In genomic region chr3:149373235-149374125, GRCh38 we compare ENCODE assay signal across 12 cellular contexts. TPM values are rescaled to one million over a fixed set of nuclear protein-coding genes. Genes with fewer than 3 reads are reported as not detected.
DNase-seq lines count a peak whose midpoint lies in the region; ATAC-seq, FAIRE-seq and TF ChIP-seq lines count a peak whose summit lies in the region.
"Had no signal": no experiment of that assay in that cellular context is flagged by ENCODE, and none has a peak within 500 bp of the region (broad histone marks: within the 10 kb centered on the region; RNA-seq: fewer than 3 reads in every experiment).

No MANE protein-coding gene starts in this region.

- no peak overlapping the region for H3K9ac ChIP-seq in liver (ENCODE audit: low read depth in 1 of 2, low read length in 2 of 2)

- DNase-seq in LHCN-M2 (ENCODE audit: low read depth) (peak; percentile 80), brain microvascular endothelial cell (no peak), sciatic nerve (ENCODE audit: low spot score) (no peak), RPMI8226 (no peak)
- DNase-seq: activated naive CD4-positive, alpha-beta T cell treated with anti-CD3 and anti-CD28 coated beads, Interleukin-2, amount 10 ng/mL, durations not matched to agents 7 days and 5 days; natural killer cell had no signal

- no peak for ATAC-seq in sciatic nerve
- ATAC-seq in HG03159 (IDR thresholded peaks at IDR 0.05; ENCODE audit: unreplicated experiment): no peak
- no peak for ATAC-seq in GM21360 (IDR thresholded peaks at IDR 0.05; ENCODE audit: unreplicated experiment)
- ATAC-seq: activated CD4-positive, CD25-positive, alpha-beta regulatory T cell treated with anti-CD3 and anti-CD28 coated beads, Interleukin-2, amount 50 U/mL, for 24 hours; natural killer cell had no signal

- H3K4me1 ChIP-seq in liver (ENCODE audit: control insufficient read depth in 4 of 4, insufficient read depth in 4 of 4, low read length in 3 of 4): peaks cover 2 to 30% (median 16%) of the 10 kb centered on the region in 4 donors

- H3K36me3 ChIP-seq in brain microvascular endothelial cell (replicated peaks): peaks cover 47% of the 10 kb centered on the region
- H3K36me3 ChIP-seq in liver (ENCODE audit: control insufficient read depth in 4 of 4, insufficient read depth in 3 of 4, low read depth in 1 of 4, low read length in 3 of 4): peaks cover 0 to 3% (median 0%) of the 10 kb centered on the region in 4 donors

- intact Hi-C loops in sciatic nerve (cut with DNase I): no loop called here

- H3K27me3 ChIP-seq in brain microvascular endothelial cell (replicated peaks) (no peaks in the 10 kb centered on the region), liver (ENCODE audit: control insufficient read depth in 4 of 4, insufficient read depth in 4 of 4, low read length in 3 of 4) (no peaks in the 10 kb centered on the region)

- FAIRE-seq in A204.1 (lab: Jason Lieb, UNC): peak; percentile 74
- FAIRE-seq: urothelium cell line had no signal

- TF ChIP-seq CTCF in brain microvascular endothelial cell (IDR thresholded peaks at IDR 0.05; ENCODE audit: low read depth, low read length, missing control alignments) (no peak), liver (IDR thresholded peaks at IDR 0.05; ENCODE audit: low read depth, low read length, missing input control) (no peak)

- peak in 1 of 2 donors; percentile 20 for TF ChIP-seq RAD21 in liver (IDR thresholded peaks at IDR 0.05)

- no peak overlapping the region for H3K4me3 ChIP-seq in brain microvascular endothelial cell (ENCODE audit: low read depth, low read length)
- no peak overlapping the region for H3K4me3 ChIP-seq in liver (ENCODE audit: low read depth in 1 of 3, low read length in 3 of 3)

- in situ Hi-C loops in brain microvascular endothelial cell (cut with HindIII; ENCODE audit: low pct_ligation_motif_present, low sequenced_read_pairs): no loop called here

- 84% methylated on average over 2 of the region's 2 CpGs for WGBS in liver

- H3K9me3 ChIP-seq in liver (ENCODE audit: control insufficient read depth in 4 of 4, low read length in 3 of 4): no peaks in the 10 kb centered on the region

- H3K27ac ChIP-seq in brain microvascular endothelial cell (peak overlapping the region; percentile 46), liver (ENCODE audit: low read depth in 1 of 2, low read length in 2 of 2) (peak overlapping the region in 1 of 2 donors; percentile 38)

TF ChIP-seq in liver, 16 proteins besides CTCF, POLR2A, EP300 and RAD21:
- TF ChIP-seq EGR1 (IDR thresholded peaks at IDR 0.05; ENCODE audit: low read depth in 2 of 2): no peak
- peak; percentile 77 for TF ChIP-seq YY1 (IDR thresholded peaks at IDR 0.05)
- no peak for TF ChIP-seq NR2F2 (IDR thresholded peaks at IDR 0.05)
- peak; percentile 51 for TF ChIP-seq MAX (IDR thresholded peaks at IDR 0.05)
- no peak for TF ChIP-seq FOXA1 (IDR thresholded peaks at IDR 0.05)
- peak; percentile 64 for TF ChIP-seq ATF3 (IDR thresholded peaks at IDR 0.05)
- TF ChIP-seq REST (IDR thresholded peaks at IDR 0.05): peak; percentile 27
- TF ChIP-seq RXRA (IDR thresholded peaks at IDR 0.05): peak; percentile 49 to 57
- TF ChIP-seq JUND (IDR thresholded peaks at IDR 0.05): peak in 1 of 2 donors; percentile 56
- no peak for TF ChIP-seq TAF1 (conservative IDR thresholded peaks at IDR 0.05)
- TF ChIP-seq FOXA2 (IDR thresholded peaks at IDR 0.05): peak; percentile 46
- no peak for TF ChIP-seq HNF4G (IDR thresholded peaks at IDR 0.05)
- TF ChIP-seq HNF4A (conservative IDR thresholded peaks at IDR 0.05): peak; percentile 55 to 60
- TF ChIP-seq GABPA (IDR thresholded peaks at IDR 0.05 in 1 of 2, conservative IDR thresholded peaks at IDR 0.05 in 1 of 2): no peak
- TF ChIP-seq ZBTB33 (IDR thresholded peaks at IDR 0.05): no peak
- TF ChIP-seq SP1 (IDR thresholded peaks at IDR 0.05): peak; percentile 57

RNA-seq across cellular contexts. Expression of gene TM4SF1, which starts 4.0 kb away (rescaled TPM):
- 405 and 503 TPM in 2 replicates for total RNA-seq in LHCN-M2 (2014; rRNA removed)
- 180 TPM for polyA plus RNA-seq in LHCN-M2 (2012)
- 10 to 100 TPM; 21.5 to 31.5 TPM for total RNA-seq in liver
- polyA plus RNA-seq in liver: 10 to 100 TPM; 20.0 to 28.8 TPM
- 149 TPM for total RNA-seq in sciatic nerve
- total RNA-seq: natural killer cell had no signal

RNA-seq across cellular contexts. Expression of gene TM4SF18, which starts 40.0 kb away (rescaled TPM):
- total RNA-seq in LHCN-M2 (2014; rRNA removed) (3.0 and 5.2 TPM in 2 replicates), liver (10 to 100 TPM in 1 of 2 donors, 1 to 10 TPM in 1; 5.1 to 12.6 TPM), sciatic nerve (11.8 TPM)
- 1.0 TPM for polyA plus RNA-seq in LHCN-M2 (2012)
- polyA plus RNA-seq in liver: 1 to 10 TPM; 4.9 to 7.7 TPM
- total RNA-seq: natural killer cell had no signal
